24 cellular contexts compared by ENCODE assay signal in the genomic region with DNA sequence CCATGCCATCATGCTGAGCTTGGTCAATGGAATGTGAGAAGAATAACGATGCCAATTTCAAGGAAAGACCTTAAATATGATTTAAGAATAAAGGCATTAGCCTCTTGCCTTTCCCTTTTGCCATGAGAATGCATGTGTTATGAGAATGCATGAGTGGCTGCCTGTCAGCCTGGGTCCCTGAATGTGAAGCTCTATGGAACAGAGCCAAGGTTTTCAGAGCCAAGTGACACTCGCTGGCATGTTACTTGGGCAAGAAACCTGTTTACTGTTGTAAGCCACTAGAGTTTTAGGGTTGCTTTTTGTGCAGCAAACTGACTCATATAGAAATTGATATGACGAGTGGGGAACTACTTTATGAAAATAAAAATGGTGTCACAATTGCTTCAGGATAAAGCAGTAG.
DNase-seq lines count a peak whose midpoint lies in the region; ATAC-seq and TF ChIP-seq lines count a peak whose summit lies in the region.
"Had no signal": no experiment of that assay in that cellular context is flagged by ENCODE, and none has a peak within 500 bp of the region (broad histone marks: within the 10 kb centered on the region; RNA-seq: fewer than 3 reads in every experiment).

No MANE protein-coding gene starts in this region.

- POLR2A ChIA-PET in PC-3 (lab: Charles Lee; ENCODE audit: unreplicated experiment) = no interaction called here

- H3K27me3 ChIP-seq in PC-3 (ENCODE audit: low read length) = peaks cover 18% of the 10 kb centered on the region
- no peaks in the 10 kb centered on the region for H3K27me3 ChIP-seq in right cardiac atrium (ENCODE audit: control insufficient read depth, insufficient read depth)
- H3K27me3 ChIP-seq: brain microvascular endothelial cell, colonic mucosa had no signal

- H3K4me1 Mint-ChIP-seq in type B pancreatic cell (ENCODE audit: unreplicated experiment) = peaks cover 8% of the 10 kb centered on the region
- H3K4me1 Mint-ChIP-seq: stimulated activated naive CD8-positive, alpha-beta T cell treated with anti-CD3 and anti-CD28 coated beads, Interleukin-15, amount 100 ng/mL, for 72 hours had no signal

- H3K36me3 ChIP-seq in PC-3 (ENCODE audit: low read depth, low read length) = no peaks in the 10 kb centered on the region
- H3K36me3 ChIP-seq: brain microvascular endothelial cell, colonic mucosa, transverse colon had no signal

- H3K9ac ChIP-seq in PC-3 (ENCODE audit: low read length) = no peak overlapping the region

- H3F3A ChIP-seq in PC-3 (ENCODE audit: low read length, unreplicated experiment) = no peaks in the 10 kb centered on the region

- no TSS peak for BruUV-seq in PC-3 (replicated peaks; lab: Mats Ljungman, UMichigan)

- H3K79me2 ChIP-seq in PC-3 (ENCODE audit: low read length) = no peaks in the 10 kb centered on the region

- H3K36me3 Mint-ChIP-seq in type B pancreatic cell = no peaks in the 10 kb centered on the region
- H3K36me3 Mint-ChIP-seq: CD8-positive, alpha-beta memory T cell; naive thymus-derived CD8-positive, alpha-beta T cell; WTC11 had no signal

- H3K9me3 Mint-ChIP-seq in type B pancreatic cell = no peaks in the 10 kb centered on the region
- H3K9me3 Mint-ChIP-seq: CD8-positive, alpha-beta memory T cell; naive thymus-derived CD8-positive, alpha-beta T cell; stimulated activated naive CD8-positive, alpha-beta T cell treated with anti-CD3 and anti-CD28 coated beads, Interleukin-15, amount 100 ng/mL, for 72 hours had no signal

- peaks cover 12% of the 10 kb centered on the region for H3K27me3 Mint-ChIP-seq in type B pancreatic cell
- H3K27me3 Mint-ChIP-seq: stimulated activated naive CD8-positive, alpha-beta T cell treated with anti-CD3 and anti-CD28 coated beads, Interleukin-15, amount 100 ng/mL, for 72 hours had no signal

- H3K9me2 ChIP-seq in PC-3 (replicated peaks; ENCODE audit: low read length) = no peaks in the 10 kb centered on the region

- H3K4me1 ChIP-seq in PC-3 (ENCODE audit: insufficient read depth, low read length) (peaks cover 14% of the 10 kb centered on the region; the same call in 1 of the 2 replicates), right cardiac atrium (ENCODE audit: control insufficient read depth, insufficient read depth, low read length) (no peaks in the 10 kb centered on the region)

- intact Hi-C loops in PC-3 (cut with micrococcal nuclease) = loop anchor here (2.0 to 10.0 kb wide), 3 partner anchors 239 to 439 kb away; no protein-coding TSS in a partner anchor
- intact Hi-C loops in right cardiac atrium (cut with DNase I) = no loop called here

- H3K27ac Mint-ChIP-seq in type B pancreatic cell = no peak overlapping the region
- H3K27ac Mint-ChIP-seq: CD8-positive, alpha-beta memory T cell; WTC11 had no signal

- CTCF ChIA-PET in PC-3 (lab: Charles Lee) = no interaction called here

- H3K4me2 ChIP-seq in PC-3 (ENCODE audit: low read length) = no peak overlapping the region; the same call in 1 of the 2 replicates

- H2AFZ ChIP-seq in PC-3 (ENCODE audit: low read length) = no peak overlapping the region

- TF ChIP-seq CTCF in LNCaP clone FGC (IDR thresholded peaks at IDR 0.05; ENCODE audit: control insufficient read depth, extremely low read depth, insufficient read depth) (no peak), PC-3 (conservative IDR thresholded peaks at IDR 0.05; ENCODE audit: low read depth, low read length) (no peak), type B pancreatic cell (conservative IDR thresholded peaks at IDR 0.05) (no peak)

- ATAC-seq in PC-3 = no peak
- peak; percentile 55 to 72 for ATAC-seq in right cardiac atrium
- no peak for ATAC-seq in GM18873 (IDR thresholded peaks at IDR 0.05; ENCODE audit: low FRiP score, unreplicated experiment)
- ATAC-seq: naive thymus-derived CD8-positive, alpha-beta T cell; stimulated activated naive CD8-positive, alpha-beta T cell treated with anti-CD3 and anti-CD28 coated beads, Interleukin-15, amount 100 ng/mL, for 72 hours; WTC11 had no signal

- H4K20me1 ChIP-seq in PC-3 (ENCODE audit: low read length) = no peaks in the 10 kb centered on the region

- DNase-seq in DMS 273 (lab: John Stamatoyannopoulos, UW; ENCODE audit: unreplicated experiment) = peak; percentile 13
- DNase-seq in DMS 273 treated with DMSO at 0.1 percent for 48 hours (lab: John Stamatoyannopoulos, UW) = no peak
- peak; percentile 8 for DNase-seq in LNCaP clone FGC (ENCODE audit: low read depth)
- DNase-seq in PC-3 = peak; percentile 59
- peak in 1 of 3 donors; percentile 36 for DNase-seq in right cardiac atrium
- no peak for DNase-seq in activated CD4-positive, alpha-beta T cell treated with anti-CD3 and anti-CD28 coated beads for 1 hour
- no peak for DNase-seq in type B pancreatic cell (ENCODE audit: extremely low spot score, unreplicated experiment)
- DNase-seq: activated CD4-positive, alpha-beta T cell treated with anti-CD3 and anti-CD28 coated beads, Interleukin-2, amount 50 U/mL, for 4 hours; activated CD8-positive, alpha-beta memory T cell treated with anti-CD3 and anti-CD28 coated beads, Interleukin-2, amount 50 U/mL, for 4 hours; activated effector memory CD4-positive, alpha-beta T cell treated with anti-CD3 and anti-CD28 coated beads, Interleukin-2, amount 50 U/mL, for 16 hours; brain microvascular endothelial cell; CD8-positive, alpha-beta memory T cell; colonic mucosa; kidney glomerular epithelial cell; naive thymus-derived CD8-positive, alpha-beta T cell; NCI-H510A; RPMI8226; stimulated activated CD4-positive, alpha-beta T cell treated with anti-CD3 and anti-CD28 coated beads, Interleukin-12 subunit alpha, Interleukin-12 subunit beta, amount 100 ng/mL, for 4 hours; stimulated activated naive CD8-positive, alpha-beta T cell treated with anti-CD3 and anti-CD28 coated beads, Interleukin-15, amount 100 ng/mL, for 72 hours; T-helper 9 cell; transverse colon had no signal

- no peak overlapping the region for H3K4me3 Mint-ChIP-seq in type B pancreatic cell
- H3K4me3 Mint-ChIP-seq: CD8-positive, alpha-beta memory T cell; stimulated activated naive CD8-positive, alpha-beta T cell treated with anti-CD3 and anti-CD28 coated beads, Interleukin-15, amount 100 ng/mL, for 72 hours; WTC11 had no signal

- H3K27ac ChIP-seq in PC-3 (ENCODE audit: low read length) (no peak overlapping the region), right cardiac atrium (ENCODE audit: low read length) (no peak overlapping the region)
- H3K27ac ChIP-seq: 22Rv1, brain microvascular endothelial cell, colonic mucosa, transverse colon had no signal

- H3K9me3 ChIP-seq in PC-3 (ENCODE audit: low read length) (no peaks in the 10 kb centered on the region), right cardiac atrium (ENCODE audit: control insufficient read depth, low read length) (no peaks in the 10 kb centered on the region)
- H3K9me3 ChIP-seq: colonic mucosa, transverse colon had no signal

- no peak overlapping the region for H3K4me3 ChIP-seq in LNCaP clone FGC (ENCODE audit: low read depth, low read length)
- H3K4me3 ChIP-seq in PC-3 (ENCODE audit: low read length) = no peak overlapping the region
- no peak overlapping the region for H3K4me3 ChIP-seq in right cardiac atrium (ENCODE audit: low read length)
- H3K4me3 ChIP-seq: colonic mucosa, transverse colon had no signal

- WGBS in right cardiac atrium = 41% methylated on average over 3 of the region's 3 CpGs

Comparison
In these comparisons a context has a peak if more than half of its experiments do, and no peak if none do; other contexts are left out.
1. DNase-seq: peak in DMS 273 (single experiment), LNCaP clone FGC (single experiment) and PC-3 (single experiment); none in DMS 273 treated with DMSO at 0.1 percent for 48 hours (single experiment), activated CD4-positive, alpha-beta T cell treated with anti-CD3 and anti-CD28 coated beads for 1 hour (single experiment) and type B pancreatic cell (single experiment).
2. ATAC-seq: peak in right cardiac atrium (2 of 2); none in PC-3 (single experiment) and GM18873 (single experiment).